18 cellular contexts compared by ENCODE assay signal in genomic region chr15:70428211-70428822, GRCh38.
"Had no signal": no experiment of that assay in that cellular context is flagged by ENCODE, and none has a peak within 500 bp of the region (broad histone marks: within the 10 kb centered on the region; RNA-seq: fewer than 3 reads in every experiment).

No MANE protein-coding gene starts in this region.

- H3K4me2 ChIP-seq: neural progenitor cell, smooth muscle cell had no signal

- H3K9ac ChIP-seq: neural progenitor cell had no signal

- H3K27me3 ChIP-seq: neural progenitor cell, ovary, right atrium auricular region, upper lobe of left lung, uterus had no signal

- H3K27ac ChIP-seq: heart left ventricle, neural progenitor cell, ovary, right atrium auricular region, tibial artery, upper lobe of left lung, uterus had no signal

- DNase-seq: effector memory CD4-positive, alpha-beta T cell; heart left ventricle; hippocampal formation; naive thymus-derived CD8-positive, alpha-beta T cell; nucleus accumbens; ovary; stimulated activated CD4-positive, alpha-beta T cell treated with anti-CD3 and anti-CD28 coated beads, Interleukin-2, amount 100 ng/mL, for 48 hours; stimulated activated CD8-positive, alpha-beta memory T cell treated with anti-CD3 and anti-CD28 coated beads, Interleukin-4, amount 100 ng/mL, for 48 hours; upper lobe of left lung; uterus had no signal

- FAIRE-seq: endometrium, frontal cortex, islet of Langerhans had no signal

- H3K4me3 ChIP-seq: heart left ventricle, neural progenitor cell, ovary, right atrium auricular region, smooth muscle cell, tibial artery, upper lobe of left lung, uterus had no signal

- H3K9me3 ChIP-seq: ovary, uterus had no signal

- H3K4me1 ChIP-seq: right atrium auricular region, tibial artery, upper lobe of left lung, uterus had no signal

- H3K36me3 ChIP-seq: heart left ventricle, neural progenitor cell, ovary, right atrium auricular region, tibial artery, upper lobe of left lung, uterus had no signal

- ATAC-seq: heart left ventricle; naive thymus-derived CD8-positive, alpha-beta T cell; stimulated activated effector memory CD8-positive, alpha-beta T cell treated with anti-CD3 and anti-CD28 coated beads, Interleukin-12 subunit alpha, Interleukin-12 subunit beta, amount 100 ng/mL, for 72 hours had no signal

- H2AFZ ChIP-seq: neural progenitor cell had no signal
